In genomic region chr1:201268604-201269151, GRCh38 we compare ENCODE assay signal across 8 cellular contexts. TPM values are rescaled to one million over a fixed set of nuclear protein-coding genes. Genes with fewer than 3 reads are reported as not detected.
DNase-seq lines count a peak whose midpoint lies in the region; FAIRE-seq and TF ChIP-seq lines count a peak whose summit lies in the region.

No MANE protein-coding gene starts in this region.

- peak overlapping the region; percentile 50 to 87 for H3K27ac ChIP-seq in esophagus (ENCODE audit: low read depth in 2 of 2, low read length in 1 of 2)
- H3K27ac ChIP-seq in trophoblast cell (ENCODE audit: low read depth, low read length), result no peak overlapping the region

- H3K27me3 ChIP-seq in esophagus (ENCODE audit: control insufficient read depth in 1 of 2, insufficient read depth in 2 of 2, low read length in 2 of 2) (no peaks in the 10 kb centered on the region), trophoblast cell (ENCODE audit: insufficient read depth, low read length) (no peaks in the 10 kb centered on the region)

- no peak overlapping the region for H4K12ac ChIP-seq in trophoblast cell (ENCODE audit: low read depth, low read length)

- FAIRE-seq in D721Med (lab: Jason Lieb, UNC), result peak; percentile 95

- no peak overlapping the region for H3K23ac ChIP-seq in trophoblast cell (ENCODE audit: low read length)

- H4K91ac ChIP-seq in trophoblast cell (ENCODE audit: low read depth, low read length), result peak overlapping the region; percentile 33

- no peak overlapping the region for H3K4me2 ChIP-seq in trophoblast cell (ENCODE audit: low read length)

- no peak overlapping the region for H2BK120ac ChIP-seq in trophoblast cell (ENCODE audit: insufficient read depth, low read length, poor library complexity)

- no peak overlapping the region for H3K9ac ChIP-seq in trophoblast cell (ENCODE audit: low read length)

- H3K18ac ChIP-seq in trophoblast cell (ENCODE audit: low read length), result no peak overlapping the region

- no peak overlapping the region for H3K14ac ChIP-seq in trophoblast cell (ENCODE audit: low read length)

- DNase-seq in D721Med (ENCODE audit: insufficient read length, low spot score) (peak; percentile 87), NCI-H446 (lab: John Stamatoyannopoulos, UW) (peak; percentile 28 to 85), trophoblast cell (peak in 1 of 2 donors; percentile 36), epidermal melanocyte (ENCODE audit: insufficient read length, low spot score) (no peak), GM19240 (ENCODE audit: insufficient read length, low spot score) (no peak), NCI-H2227 (lab: John Stamatoyannopoulos, UW; ENCODE audit: unreplicated experiment) (no peak), NCI-H2081 treated with DMSO at 0.1 percent for 48 hours (lab: John Stamatoyannopoulos, UW) (no peak)

- H2AK5ac ChIP-seq in trophoblast cell (ENCODE audit: low read length), result no peak overlapping the region

- H3K79me1 ChIP-seq in trophoblast cell (ENCODE audit: low read length), result peaks cover 3% of the 10 kb centered on the region

- no peak overlapping the region for H3K4ac ChIP-seq in trophoblast cell (ENCODE audit: low read depth, low read length)

- H3K36me3 ChIP-seq in esophagus (ENCODE audit: control insufficient read depth in 2 of 2, insufficient read depth in 2 of 2, low read length in 1 of 2) (no peaks in the 10 kb centered on the region), trophoblast cell (ENCODE audit: control insufficient read depth in 1 of 2, insufficient read depth in 2 of 2, low read length in 2 of 2) (no peaks in the 10 kb centered on the region)

- H3K4me3 ChIP-seq in esophagus (ENCODE audit: low read depth in 1 of 2, low read length in 2 of 2) (no peak overlapping the region), trophoblast cell (ENCODE audit: low read depth, low read length) (no peak overlapping the region)

- 33 to 45% methylated on average over 12 of the region's 12 CpGs for WGBS in esophagus, 2 donors
- WGBS in trophoblast cell (ENCODE audit: extremely low coverage, insufficient coverage, insufficient read length), result no CpG with 5 or more reads among the region's 12 CpGs

- H2BK5ac ChIP-seq in trophoblast cell (ENCODE audit: low read depth, low read length, poor library complexity), result no peak overlapping the region

- H3K9me3 ChIP-seq in esophagus (ENCODE audit: control insufficient read depth in 2 of 2, insufficient read depth in 1 of 2, low read depth in 1 of 2, low read length in 1 of 2), result no peaks in the 10 kb centered on the region
- H3K9me3 ChIP-seq in trophoblast cell (ENCODE audit: insufficient read depth, low read depth, low read length), result peaks cover 2% of the 10 kb centered on the region

- no peak overlapping the region for H2AFZ ChIP-seq in trophoblast cell (ENCODE audit: insufficient read depth, low read length, poor library complexity)

- peaks cover 3 to 16% of the 10 kb centered on the region in 2 donors for H3K4me1 ChIP-seq in esophagus (ENCODE audit: control insufficient read depth in 2 of 2, insufficient read depth in 2 of 2, low read length in 1 of 2)
- H3K4me1 ChIP-seq in trophoblast cell (ENCODE audit: control insufficient read depth in 1 of 2, insufficient read depth in 2 of 2, low read length in 2 of 2), result peaks cover 9 to 11% of the 10 kb centered on the region in 2 experiments

- no peak for TF ChIP-seq CTCF in D721Med (IDR thresholded peaks at IDR 0.05; ENCODE audit: insufficient read depth, missing control alignments)

- peak overlapping the region; percentile 13 for H2BK12ac ChIP-seq in trophoblast cell (ENCODE audit: low read length)

- no peak overlapping the region for H4K8ac ChIP-seq in trophoblast cell (ENCODE audit: low read depth, low read length)

- no peaks in the 10 kb centered on the region for H3K79me2 ChIP-seq in trophoblast cell (ENCODE audit: control insufficient read depth, insufficient read depth, low read length, poor library complexity)

RNA-seq across cellular contexts. Expression of gene PKP1, which starts 14.6 kb away (rescaled TPM):
- 100 to 1,000 TPM; 124 to 282 TPM for polyA plus RNA-seq in esophagus
- polyA plus RNA-seq in trophoblast cell (2013), result 0.14 and 0.18 TPM in 2 replicates

Comparison
In these comparisons a context has a peak if more than half of its experiments do, and no peak if none do; other contexts are left out.
1. DNase-seq: peak in D721Med (single experiment) and NCI-H446 (2 of 2); none in epidermal melanocyte (single experiment), GM19240 (single experiment), NCI-H2227 (single experiment) and NCI-H2081 treated with DMSO at 0.1 percent for 48 hours (single experiment).